9 cellular contexts compared by ENCODE assay signal in the genomic region with DNA sequence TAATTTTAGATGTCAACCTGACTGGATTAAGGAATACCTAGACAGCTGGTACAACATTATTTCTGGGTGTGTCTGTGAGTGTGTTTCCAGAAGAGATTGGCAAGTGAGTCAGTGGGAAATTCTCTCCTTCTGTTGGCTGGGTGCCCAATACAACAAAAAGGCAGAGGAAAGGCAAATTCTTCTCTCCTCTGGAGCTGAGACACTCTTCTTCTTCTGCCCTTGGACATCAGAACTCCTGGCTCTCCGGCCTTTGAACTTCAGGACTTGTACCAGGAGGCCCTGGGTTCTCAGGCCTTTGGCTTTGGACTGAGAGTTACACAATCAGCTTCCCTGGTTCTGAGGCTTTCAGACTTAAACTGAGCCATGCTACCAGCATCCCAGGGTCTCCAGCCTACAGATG. TPM values are rescaled to one million over a fixed set of nuclear protein-coding genes. Genes with fewer than 3 reads are reported as not detected.
DNase-seq lines count a peak whose midpoint lies in the region; ATAC-seq and TF ChIP-seq lines count a peak whose summit lies in the region.
"Had no signal": no experiment of that assay in that cellular context is flagged by ENCODE, and none has a peak within 500 bp of the region (broad histone marks: within the 10 kb centered on the region; RNA-seq: fewer than 3 reads in every experiment).

No MANE protein-coding gene starts in this region.

- ATAC-seq in natural killer cell = no peak
- ATAC-seq: stimulated activated naive B cell treated with anti-CD40 and anti-IgM and Interleukin-4, amounts not matched to agents 10 μg/mL and 1 μg/mL and 100 μg/mL, for 72 hours had no signal

- DNase-seq in DMS 273 (lab: John Stamatoyannopoulos, UW; ENCODE audit: unreplicated experiment) (peak; percentile 87), OCI-M1 (lab: John Stamatoyannopoulos, UW) (peak; percentile 17), glomerular endothelial cell (ENCODE audit: extremely low read depth, low read depth, low spot score) (peak; percentile 31), natural killer cell (no peak), medulla oblongata (ENCODE audit: extremely low spot score) (no peak)
- DNase-seq in activated T-cell treated with anti-CD3 and anti-CD28 coated beads, Interleukin-2, amount 50 U/mL, for 1 hour = no peak
- DNase-seq: occipital lobe; stimulated activated naive B cell treated with anti-CD40 and anti-IgM and Interleukin-4, amounts not matched to agents 10 μg/mL and 1 μg/mL and 100 μg/mL, for 72 hours had no signal

- H3K27me3 Mint-ChIP-seq in natural killer cell (ENCODE audit: low read depth in 2 of 2) = no peaks in the 10 kb centered on the region
- H3K27me3 Mint-ChIP-seq: stimulated activated naive B cell treated with anti-CD40 and anti-IgM and Interleukin-4, amounts not matched to agents 10 μg/mL and 1 μg/mL and 100 μg/mL, for 72 hours had no signal

- H3K4me3 Mint-ChIP-seq in natural killer cell = no peak overlapping the region
- H3K4me3 Mint-ChIP-seq: stimulated activated naive B cell treated with anti-CD40 and anti-IgM and Interleukin-4, amounts not matched to agents 10 μg/mL and 1 μg/mL and 100 μg/mL, for 72 hours had no signal

- peaks cover 0 to 5% of the 10 kb centered on the region in 2 donors for H3K4me1 Mint-ChIP-seq in natural killer cell

- intact Hi-C loops in natural killer cell (cut with micrococcal nuclease) = no loop called here

- no peak overlapping the region for H3K27ac Mint-ChIP-seq in natural killer cell
- H3K27ac Mint-ChIP-seq: activated T-helper 2 cell treated with anti-CD3 and anti-CD28 coated beads, Interferon-gamma antibody, Interleukin-2, Interleukin-4, amounts not matched to agents 10 μg/mL and 5 μg/mL and 100 μg/mL, durations not matched to agents 14 hours and 24 hours and 36 hours; stimulated activated naive B cell treated with anti-CD40 and anti-IgM and Interleukin-4, amounts not matched to agents 10 μg/mL and 1 μg/mL and 100 μg/mL, for 72 hours had no signal

- peaks cover 9% of the 10 kb centered on the region for H3K36me3 Mint-ChIP-seq in natural killer cell

- TF ChIP-seq CTCF in natural killer cell (IDR thresholded peaks at IDR 0.05) = no peak

- no peaks in the 10 kb centered on the region for H3K9me3 Mint-ChIP-seq in natural killer cell
- H3K9me3 Mint-ChIP-seq: activated T-helper 2 cell treated with anti-CD3 and anti-CD28 coated beads, Interferon-gamma antibody, Interleukin-2, Interleukin-4, amounts not matched to agents 10 μg/mL and 5 μg/mL and 100 μg/mL, durations not matched to agents 14 hours and 24 hours and 36 hours; stimulated activated naive B cell treated with anti-CD40 and anti-IgM and Interleukin-4, amounts not matched to agents 10 μg/mL and 1 μg/mL and 100 μg/mL, for 72 hours had no signal

RNA-seq across cellular contexts. Expression of a gene that starts 7.8 kb away (rescaled TPM):
- total RNA-seq in glomerular endothelial cell = 10.2 and 13.9 TPM in 2 replicates
- total RNA-seq in natural killer cell = 100 to 1,000 TPM; 285 to 373 (median 348) TPM

RNA-seq across cellular contexts. Expression of a gene that starts 11.4 kb away (rescaled TPM):
- total RNA-seq in glomerular endothelial cell = 10.8 and 14.2 TPM in 2 replicates
- total RNA-seq in natural killer cell = 100 to 1,000 TPM in 1 of 3 donors, 10 to 100 TPM in 2; 72.2 to 104 (median 76.1) TPM

RNA-seq across cellular contexts. Expression of a gene that starts 29.3 kb away (rescaled TPM):
- total RNA-seq in glomerular endothelial cell = 16.5 and 18.0 TPM in 2 replicates
- total RNA-seq in natural killer cell = 100 to 1,000 TPM; 174 to 260 (median 211) TPM

RNA-seq across cellular contexts. Expression of a gene that starts 46.0 kb away (rescaled TPM):
- total RNA-seq in glomerular endothelial cell (13.0 and 16.9 TPM in 2 replicates), natural killer cell (100 to 1,000 TPM in 2 of 3 donors, 10 to 100 TPM in 1; 88.1 to 154 (median 142) TPM)

Comparison
In these comparisons a context has a peak if more than half of its experiments do, and no peak if none do; other contexts are left out.
1. DNase-seq: peak in DMS 273 (single experiment), OCI-M1 (single experiment) and glomerular endothelial cell (single experiment); none in activated T-cell treated with anti-CD3 and anti-CD28 coated beads, Interleukin-2, amount 50 U/mL, for 1 hour (single experiment), natural killer cell (single experiment) and medulla oblongata (single experiment).
2. RNA of a gene that starts 7.8 kb away (total RNA-seq): 285 to 373 TPM in natural killer cell; 10.2 to 13.9 TPM in glomerular endothelial cell; every median in the first group is over 10 times any median in the second.